Comparison of ENCODE assay signal across 16 cellular contexts in genomic region chr5:150153483-150153882, GRCh38. TPM values are rescaled to one million over a fixed set of nuclear protein-coding genes. Genes with fewer than 3 reads are reported as not detected.
DNase-seq lines count a peak whose midpoint lies in the region; ATAC-seq and TF ChIP-seq lines count a peak whose summit lies in the region.
"Had no signal": no experiment of that assay in that cellular context is flagged by ENCODE, and none has a peak within 500 bp of the region (broad histone marks: within the 10 kb centered on the region; RNA-seq: fewer than 3 reads in every experiment).

No MANE protein-coding gene starts in this region.

- H3K36me3 Mint-ChIP-seq in activated CD8-positive, alpha-beta T cell treated with anti-CD3 and anti-CD28 coated beads, Interleukin-2, amount 10 ng/mL, durations not matched to agents 7 days and 5 days (ENCODE audit: low read depth), result peaks cover 29% of the 10 kb centered on the region
- no peaks in the 10 kb centered on the region for H3K36me3 Mint-ChIP-seq in activated CD8-positive, alpha-beta T cell treated with anti-CD3 and anti-CD28 coated beads for 36 hours (ENCODE audit: low read depth)
- H3K36me3 Mint-ChIP-seq in neural progenitor cell, result no peaks in the 10 kb centered on the region

- DNase-seq in activated CD8-positive, alpha-beta T cell treated with anti-CD3 and anti-CD28 coated beads, Interleukin-2, amount 10 ng/mL, durations not matched to agents 7 days and 5 days, result no peak
- DNase-seq in activated CD8-positive, alpha-beta T cell treated with anti-CD3 and anti-CD28 coated beads for 36 hours, result no peak
- DNase-seq in neural progenitor cell (ENCODE audit: low spot score) (no peak), transverse colon (no peak), NOMO-1 treated with DMSO at 0.1 percent for 48 hours (lab: John Stamatoyannopoulos, UW; ENCODE audit: unreplicated experiment) (no peak), NK-92 (lab: John Stamatoyannopoulos, UW; ENCODE audit: unreplicated experiment) (no peak)
- DNase-seq: activated T-cell treated with anti-CD3 and anti-CD28 coated beads, Interleukin-2, amount 50 U/mL, for 24 hours; foreskin melanocyte; MM.1S; NCI-H2171 treated with DMSO at 0.1 percent for 48 hours had no signal

- H3K9me3 ChIP-seq in esophagus (ENCODE audit: control insufficient read depth in 2 of 2, insufficient read depth in 1 of 2, low read depth in 1 of 2, low read length in 1 of 2) (peaks cover 0 to 1% of the 10 kb centered on the region in 2 donors), neural progenitor cell (ENCODE audit: low read depth) (no peaks in the 10 kb centered on the region), transverse colon (no peaks in the 10 kb centered on the region)

- peaks cover 70% of the 10 kb centered on the region for H3K4me1 Mint-ChIP-seq in activated CD8-positive, alpha-beta T cell treated with anti-CD3 and anti-CD28 coated beads, Interleukin-2, amount 10 ng/mL, durations not matched to agents 7 days and 5 days (ENCODE audit: low read depth)
- H3K4me1 Mint-ChIP-seq in activated CD8-positive, alpha-beta T cell treated with anti-CD3 and anti-CD28 coated beads for 36 hours (ENCODE audit: low read depth), result peaks cover 8% of the 10 kb centered on the region
- peaks cover 48% of the 10 kb centered on the region for H3K4me1 Mint-ChIP-seq in neural progenitor cell

- H4K20me1 ChIP-seq in neural progenitor cell (ENCODE audit: low read depth), result no peaks in the 10 kb centered on the region

- H3K36me3 ChIP-seq in esophagus (ENCODE audit: control insufficient read depth in 2 of 2, insufficient read depth in 2 of 2, low read length in 1 of 2), result no peaks in the 10 kb centered on the region
- H3K36me3 ChIP-seq in neural progenitor cell, result no peaks in the 10 kb centered on the region
- H3K36me3 ChIP-seq in transverse colon, result no peaks in the 10 kb centered on the region
- H3K36me3 ChIP-seq: cardiac muscle cell had no signal

- no peaks in the 10 kb centered on the region for H3K27me3 ChIP-seq in esophagus (ENCODE audit: control insufficient read depth in 1 of 2, insufficient read depth in 2 of 2, low read length in 2 of 2)
- no peaks in the 10 kb centered on the region for H3K27me3 ChIP-seq in neural progenitor cell
- H3K27me3 ChIP-seq in transverse colon, result no peaks in the 10 kb centered on the region
- H3K27me3 ChIP-seq: cardiac muscle cell had no signal

- CTCF ChIA-PET in activated CD8-positive, alpha-beta T cell treated with anti-CD3 and anti-CD28 coated beads, Interleukin-2, amount 10 ng/mL, durations not matched to agents 7 days and 5 days (lab: Charles Lee), result interaction anchor here (0.8 to 1.3 kb wide), 3 partner anchors 8 to 14 kb away, joined by 3 to 5 read pairs (median 3); no protein-coding TSS in a partner anchor
- CTCF ChIA-PET in activated CD8-positive, alpha-beta T cell treated with anti-CD3 and anti-CD28 coated beads for 36 hours (lab: Charles Lee), result no interaction called here

- H3F3A ChIP-seq in neural progenitor cell (ENCODE audit: low read depth), result peaks cover 9% of the 10 kb centered on the region

- no peak overlapping the region for H3K9ac ChIP-seq in neural progenitor cell

- no peak for TF ChIP-seq EP300 in transverse colon (IDR thresholded peaks at IDR 0.05; ENCODE audit: low read depth)

- no peak overlapping the region for H2AFZ ChIP-seq in neural progenitor cell (replicated peaks)

- intact Hi-C loops in activated CD8-positive, alpha-beta T cell treated with anti-CD3 and anti-CD28 coated beads for 36 hours (cut with micrococcal nuclease), result no loop called here
- intact Hi-C loops in transverse colon (cut with DNase I; ENCODE audit: low total_unique reads), result no loop called here

- H3K27me3 Mint-ChIP-seq in activated CD8-positive, alpha-beta T cell treated with anti-CD3 and anti-CD28 coated beads, Interleukin-2, amount 10 ng/mL, durations not matched to agents 7 days and 5 days (ENCODE audit: low read depth), result peaks cover 3% of the 10 kb centered on the region
- peaks cover 10% of the 10 kb centered on the region for H3K27me3 Mint-ChIP-seq in activated CD8-positive, alpha-beta T cell treated with anti-CD3 and anti-CD28 coated beads for 36 hours
- H3K27me3 Mint-ChIP-seq in neural progenitor cell (ENCODE audit: insufficient read depth, low read depth), result peaks cover 17% of the 10 kb centered on the region

- 67 to 75% methylated on average over 2 of the region's 2 CpGs for WGBS in esophagus, 2 donors
- WGBS in transverse colon (ENCODE audit: low coverage in 1 of 2), 2 donors, result 76% methylated on average over 2 of the region's 2 CpGs; no CpG with 5 or more reads in 1 of the 2 donors

- H3K27ac Mint-ChIP-seq in activated CD8-positive, alpha-beta T cell treated with anti-CD3 and anti-CD28 coated beads, Interleukin-2, amount 10 ng/mL, durations not matched to agents 7 days and 5 days, result peak overlapping the region; percentile 36
- no peak overlapping the region for H3K27ac Mint-ChIP-seq in activated CD8-positive, alpha-beta T cell treated with anti-CD3 and anti-CD28 coated beads for 36 hours
- peak overlapping the region; percentile 87 for H3K27ac Mint-ChIP-seq in neural progenitor cell
- H3K27ac Mint-ChIP-seq: activated T-cell treated with anti-CD3 and anti-CD28 coated beads, Interleukin-2, amount 50 U/mL, for 24 hours had no signal

- no peak for TF ChIP-seq CTCF in activated CD8-positive, alpha-beta T cell treated with anti-CD3 and anti-CD28 coated beads for 36 hours (IDR thresholded peaks at IDR 0.05)
- TF ChIP-seq CTCF in neural progenitor cell (IDR thresholded peaks at IDR 0.05) (no peak), transverse colon (IDR thresholded peaks at IDR 0.05) (no peak)

- H3K4me1 ChIP-seq in esophagus (ENCODE audit: control insufficient read depth in 2 of 2, insufficient read depth in 2 of 2, low read length in 1 of 2) (no peaks in the 10 kb centered on the region), neural progenitor cell (peaks cover 16% of the 10 kb centered on the region), transverse colon (peaks cover 0 to 10% (median 5%) of the 10 kb centered on the region in 4 donors)

- H3K4me3 ChIP-seq in esophagus (ENCODE audit: low read depth in 1 of 2, low read length in 2 of 2), result no peak overlapping the region
- H3K4me3 ChIP-seq in neural progenitor cell, result no peak overlapping the region
- peak overlapping the region in 3 of 4 donors; percentile 35 to 45 (median 40) for H3K4me3 ChIP-seq in transverse colon
- H3K4me3 ChIP-seq: cardiac muscle cell had no signal

- no peak for ATAC-seq in activated CD8-positive, alpha-beta T cell treated with anti-CD3 and anti-CD28 coated beads, Interleukin-2, amount 10 ng/mL, durations not matched to agents 7 days and 5 days
- ATAC-seq in activated CD8-positive, alpha-beta T cell treated with anti-CD3 and anti-CD28 coated beads for 36 hours, result no peak
- no peak for ATAC-seq in GM18520 (IDR thresholded peaks at IDR 0.05; ENCODE audit: unreplicated experiment)

- POLR2A ChIA-PET in activated CD8-positive, alpha-beta T cell treated with anti-CD3 and anti-CD28 coated beads, Interleukin-2, amount 10 ng/mL, durations not matched to agents 7 days and 5 days (lab: Charles Lee), result interaction anchor here (1.4 kb wide), 1 partner anchor 259 kb away, joined by 3 read pairs; the partner anchor contains the start of gene CD74
- POLR2A ChIA-PET in activated CD8-positive, alpha-beta T cell treated with anti-CD3 and anti-CD28 coated beads for 36 hours (lab: Charles Lee), result no interaction called here

- in situ Hi-C loops in transverse colon (cut with MboI; ENCODE audit: low pct_ligation_motif_present in 1 of 4, low pct_unique_long_range_greater_than_20kb in 1 of 4, low sequenced_read_pairs in 3 of 4), result loop anchor here in 2 of 4 donors (25.0 kb wide), 1 partner anchor 284 kb away; the partner anchor contains the start of gene RPS14 (in 2 of the 2)

- peak overlapping the region; percentile 24 to 58 for H3K27ac ChIP-seq in esophagus (ENCODE audit: low read depth in 2 of 2, low read length in 1 of 2)
- H3K27ac ChIP-seq in neural progenitor cell, result no peak overlapping the region
- peak overlapping the region; percentile 77 to 91 (median 84) for H3K27ac ChIP-seq in transverse colon
- H3K27ac ChIP-seq: cardiac muscle cell had no signal

- no peaks in the 10 kb centered on the region for H3K79me2 ChIP-seq in neural progenitor cell (ENCODE audit: low read depth)

- H3K4me2 ChIP-seq in neural progenitor cell, result no peak overlapping the region

- no peaks in the 10 kb centered on the region for H3K9me3 Mint-ChIP-seq in activated CD8-positive, alpha-beta T cell treated with anti-CD3 and anti-CD28 coated beads, Interleukin-2, amount 10 ng/mL, durations not matched to agents 7 days and 5 days (ENCODE audit: insufficient read depth)
- H3K9me3 Mint-ChIP-seq in activated CD8-positive, alpha-beta T cell treated with anti-CD3 and anti-CD28 coated beads for 36 hours, result no peaks in the 10 kb centered on the region
- no peaks in the 10 kb centered on the region for H3K9me3 Mint-ChIP-seq in neural progenitor cell
- H3K9me3 Mint-ChIP-seq: activated T-cell treated with anti-CD3 and anti-CD28 coated beads, Interleukin-2, amount 50 U/mL, for 24 hours had no signal

- peak overlapping the region; percentile 89 for H3K4me3 Mint-ChIP-seq in activated CD8-positive, alpha-beta T cell treated with anti-CD3 and anti-CD28 coated beads, Interleukin-2, amount 10 ng/mL, durations not matched to agents 7 days and 5 days
- H3K4me3 Mint-ChIP-seq in activated CD8-positive, alpha-beta T cell treated with anti-CD3 and anti-CD28 coated beads for 36 hours, result no peak overlapping the region
- no peak overlapping the region for H3K4me3 Mint-ChIP-seq in neural progenitor cell
- H3K4me3 Mint-ChIP-seq: activated T-cell treated with anti-CD3 and anti-CD28 coated beads, Interleukin-2, amount 50 U/mL, for 24 hours had no signal

- no peak for TF ChIP-seq POLR2A in transverse colon (IDR thresholded peaks at IDR 0.05)

RNA-seq across cellular contexts. Expression of gene PDGFRB, which starts 2.2 kb away (rescaled TPM):
- total RNA-seq in activated CD8-positive, alpha-beta T cell treated with anti-CD3 and anti-CD28 coated beads, Interleukin-2, amount 10 ng/mL, durations not matched to agents 7 days and 5 days, result 10 to 100 TPM; 47.0 to 49.0 TPM
- under 1 TPM; 0.58 to 0.74 TPM for total RNA-seq in activated CD8-positive, alpha-beta T cell treated with anti-CD3 and anti-CD28 coated beads for 36 hours
- polyA plus RNA-seq in esophagus, result 1 to 10 TPM; 7.9 to 9.6 TPM
- total RNA-seq in neural progenitor cell (ENCODE audit: low replicate concordance) (8.9 and 16.6 TPM in 2 replicates), transverse colon (10 to 100 TPM; 20.2 to 56.3 (median 28.3) TPM)

RNA-seq across cellular contexts. Expression of gene CDX1, which starts 13.1 kb away (rescaled TPM):
- total RNA-seq in activated CD8-positive, alpha-beta T cell treated with anti-CD3 and anti-CD28 coated beads, Interleukin-2, amount 10 ng/mL, durations not matched to agents 7 days and 5 days, result not detected
- total RNA-seq in activated CD8-positive, alpha-beta T cell treated with anti-CD3 and anti-CD28 coated beads for 36 hours, result not detected
- under 1 TPM in 1 of 2 donors, not detected in 1; 0.08 TPM for polyA plus RNA-seq in esophagus
- not detected in 2 replicates for total RNA-seq in neural progenitor cell (ENCODE audit: low replicate concordance)
- 100 to 1,000 TPM; 249 to 540 (median 360) TPM for total RNA-seq in transverse colon
- total RNA-seq: A172, cardiac muscle cell, renal cortical epithelial cell had no signal

RNA-seq across cellular contexts. Expression of gene SLC6A7, which starts 36.4 kb away (rescaled TPM):
- not detected for total RNA-seq in activated CD8-positive, alpha-beta T cell treated with anti-CD3 and anti-CD28 coated beads, Interleukin-2, amount 10 ng/mL, durations not matched to agents 7 days and 5 days
- not detected for total RNA-seq in activated CD8-positive, alpha-beta T cell treated with anti-CD3 and anti-CD28 coated beads for 36 hours
- not detected for polyA plus RNA-seq in esophagus
- total RNA-seq in neural progenitor cell (ENCODE audit: low replicate concordance) (not detected in 2 replicates), transverse colon (10 to 100 TPM; 19.5 to 67.7 (median 21.3) TPM)
- total RNA-seq: A172, cardiac muscle cell, renal cortical epithelial cell, RPMI7951 had no signal
- polyA plus RNA-seq: cardiac muscle cell had no signal

Comparison
In these comparisons a context has a peak if more than half of its experiments do, and no peak if none do; other contexts are left out.
1. H3K4me3 ChIP-seq: peak in transverse colon (3 of 4); none in esophagus (0 of 2) and neural progenitor cell (single experiment).
2. RNA of gene CDX1, which starts 13.1 kb away (total RNA-seq): 249 to 540 TPM in transverse colon; not detected in activated CD8-positive, alpha-beta T cell treated with anti-CD3 and anti-CD28 coated beads, Interleukin-2, amount 10 ng/mL, durations not matched to agents 7 days and 5 days, not detected in activated CD8-positive, alpha-beta T cell treated with anti-CD3 and anti-CD28 coated beads for 36 hours and not detected in neural progenitor cell; every median in the first group is over 100 times any median in the second.
3. RNA of gene SLC6A7, which starts 36.4 kb away (total RNA-seq): 19.5 to 67.7 TPM in transverse colon; not detected in activated CD8-positive, alpha-beta T cell treated with anti-CD3 and anti-CD28 coated beads, Interleukin-2, amount 10 ng/mL, durations not matched to agents 7 days and 5 days, not detected in activated CD8-positive, alpha-beta T cell treated with anti-CD3 and anti-CD28 coated beads for 36 hours and not detected in neural progenitor cell; every median in the first group is over 10 times any median in the second.